ENCODE assay signal across 19 cellular contexts in the genomic region with DNA sequence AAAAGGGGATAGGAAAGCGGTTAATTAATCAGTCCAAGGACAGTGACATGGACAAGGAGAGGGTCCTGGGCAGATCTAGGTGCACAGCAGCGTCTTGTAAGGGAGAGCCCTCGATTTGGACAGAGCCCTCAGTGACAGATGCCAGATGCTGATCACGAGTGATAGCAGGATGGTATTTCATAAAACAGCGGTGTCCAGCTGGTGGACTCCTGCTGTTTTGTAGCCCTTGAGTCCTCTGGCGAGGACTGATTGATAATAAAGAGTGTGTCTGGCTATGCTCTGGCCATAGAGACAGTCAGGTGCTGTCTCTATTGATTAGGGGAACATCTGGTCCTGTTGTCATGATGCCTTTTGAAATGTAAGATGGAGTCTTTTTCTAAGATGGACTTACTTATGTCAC.
"Had no signal": no experiment of that assay in that cellular context is flagged by ENCODE, and none has a peak within 500 bp of the region (broad histone marks: within the 10 kb centered on the region; RNA-seq: fewer than 3 reads in every experiment).

No MANE protein-coding gene starts in this region.

- DNase-seq: activated B cell treated with CpG ODN at 0.5 μM for 24 hours; activated CD4-positive, alpha-beta T cell treated with anti-CD3 and anti-CD28 coated beads for 48 hours; activated CD8-positive, alpha-beta T cell treated with anti-CD3 and anti-CD28 coated beads, Interleukin-2, amount 10 ng/mL, durations not matched to agents 7 days and 5 days; activated naive CD4-positive, alpha-beta T cell treated with Interleukin-2 at 50 U/mL for 16 hours; effector memory CD4-positive, alpha-beta T cell; foreskin keratinocyte; glutamatergic neuron; hypothalamus; mesendoderm; occipital lobe; right cardiac atrium; stimulated activated naive CD8-positive, alpha-beta T cell treated with anti-CD3 and anti-CD28 coated beads, Interleukin-15, amount 100 ng/mL, for 72 hours; upper lobe of right lung had no signal

- H3K27me3 ChIP-seq: ascending aorta, foreskin keratinocyte, upper lobe of right lung had no signal

- H3K27ac ChIP-seq: ascending aorta, foreskin keratinocyte, prostate gland, upper lobe of right lung had no signal

- H3K27me3 Mint-ChIP-seq: activated B cell treated with CpG ODN at 0.5 μM for 24 hours; activated T-helper 17 cell treated with anti-CD3 and anti-CD28 coated beads, Interleukin-2, amount 50 U/mL, for 72 hours; dendritic cell treated with granulocyte-macrophage colony-stimulating factor and Interleukin-4, amounts not matched to agents 40 ng/mL and 50 ng/mL, for 4 days; stimulated activated naive CD8-positive, alpha-beta T cell treated with anti-CD3 and anti-CD28 coated beads, Interleukin-15, amount 100 ng/mL, for 72 hours had no signal

- H3K4me1 ChIP-seq: ascending aorta, foreskin keratinocyte, prostate gland, upper lobe of right lung had no signal

- H3K9me3 ChIP-seq: ascending aorta, prostate gland, upper lobe of right lung had no signal

- H3K4me3 Mint-ChIP-seq: activated B cell treated with CpG ODN at 0.5 μM for 24 hours; activated CD8-positive, alpha-beta T cell treated with anti-CD3 and anti-CD28 coated beads, Interleukin-2, amount 10 ng/mL, durations not matched to agents 7 days and 5 days; activated T-helper 17 cell treated with anti-CD3 and anti-CD28 coated beads, Interleukin-2, amount 50 U/mL, for 72 hours; dendritic cell treated with granulocyte-macrophage colony-stimulating factor and Interleukin-4, amounts not matched to agents 40 ng/mL and 50 ng/mL, for 4 days; nephron; stimulated activated naive CD8-positive, alpha-beta T cell treated with anti-CD3 and anti-CD28 coated beads, Interleukin-15, amount 100 ng/mL, for 72 hours; T-helper 2 cell treated with Interferon-gamma antibody and Interleukin-4, amounts not matched to agents 5 μg/mL and 100 μg/mL, for 36 hours had no signal

- ATAC-seq: activated CD8-positive, alpha-beta T cell treated with anti-CD3 and anti-CD28 coated beads, Interleukin-2, amount 10 ng/mL, durations not matched to agents 7 days and 5 days; activated T-helper 17 cell treated with anti-CD3 and anti-CD28 coated beads, Interleukin-2, amount 50 U/mL, for 72 hours; foreskin keratinocyte; right cardiac atrium; stimulated activated naive CD8-positive, alpha-beta T cell treated with anti-CD3 and anti-CD28 coated beads, Interleukin-15, amount 100 ng/mL, for 72 hours; upper lobe of right lung had no signal

- H3K27ac Mint-ChIP-seq: activated B cell treated with CpG ODN at 0.5 μM for 24 hours; activated CD8-positive, alpha-beta T cell treated with anti-CD3 and anti-CD28 coated beads, Interleukin-2, amount 10 ng/mL, durations not matched to agents 7 days and 5 days; dendritic cell treated with granulocyte-macrophage colony-stimulating factor and Interleukin-4, amounts not matched to agents 40 ng/mL and 50 ng/mL, for 4 days; nephron; stimulated activated naive CD8-positive, alpha-beta T cell treated with anti-CD3 and anti-CD28 coated beads, Interleukin-15, amount 100 ng/mL, for 72 hours; T-helper 2 cell treated with Interferon-gamma antibody and Interleukin-4, amounts not matched to agents 5 μg/mL and 100 μg/mL, for 36 hours had no signal

- H3K4me1 Mint-ChIP-seq: activated B cell treated with CpG ODN at 0.5 μM for 24 hours had no signal
